Comparison of ENCODE assay signal across 1 cellular context in genomic region chr19:4724252-4724514, GRCh38.
TF ChIP-seq lines count a peak whose summit lies in the region.

No MANE protein-coding gene starts in this region.

TF ChIP-seq in HCT116, 20 proteins besides CTCF, POLR2A, EP300 and RAD21 (continued from another document):
- no peak for TF ChIP-seq ZBTB33 (IDR thresholded peaks at IDR 0.05; ENCODE audit: extremely low read depth, insufficient replicate concordance, low read length)
- no peak for TF ChIP-seq ZFX (IDR thresholded peaks at IDR 0.05)
- TF ChIP-seq TCF7L2 (IDR thresholded peaks at IDR 0.05; ENCODE audit: borderline replicate concordance, extremely low read depth, insufficient read depth, insufficient read length), result no peak
- no peak for TF ChIP-seq ZNF274 (IDR thresholded peaks at IDR 0.05; ENCODE audit: low read depth, low read length)
- TF ChIP-seq SP1 (IDR thresholded peaks at IDR 0.05; ENCODE audit: low read depth), result no peak
- TF ChIP-seq EGR1 (IDR thresholded peaks at IDR 0.05; ENCODE audit: low read depth), result no peak
- no peak for TF ChIP-seq POLR2AphosphoS5 (IDR thresholded peaks at IDR 0.05; ENCODE audit: low read depth, low read length)
